In the genomic region with DNA sequence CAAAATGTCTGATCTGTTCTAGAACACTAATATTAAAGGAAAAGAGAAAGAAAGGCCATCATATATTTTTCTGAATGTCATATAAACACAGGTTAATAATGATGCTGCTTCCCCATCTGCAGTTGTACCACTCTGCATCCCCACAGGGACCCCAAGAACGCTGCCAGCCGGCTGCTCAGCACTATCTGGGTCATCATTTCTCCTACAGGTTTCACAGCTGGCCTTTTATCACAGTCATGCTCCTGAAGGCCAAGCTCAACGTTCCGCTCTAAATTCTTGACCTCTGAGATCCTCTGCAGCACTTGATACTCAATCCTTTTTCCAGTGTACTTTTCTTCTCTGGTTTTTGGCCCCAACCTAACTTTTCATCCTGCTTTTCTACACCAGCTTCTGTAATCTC, we compare ENCODE assay signal across 1 cellular context.
TF ChIP-seq lines count a peak whose summit lies in the region.

No MANE protein-coding gene starts in this region.

TF ChIP-seq in HepG2, 621 proteins besides CTCF, POLR2A, EP300 and RAD21:
- TF ChIP-seq, protein P1, sequence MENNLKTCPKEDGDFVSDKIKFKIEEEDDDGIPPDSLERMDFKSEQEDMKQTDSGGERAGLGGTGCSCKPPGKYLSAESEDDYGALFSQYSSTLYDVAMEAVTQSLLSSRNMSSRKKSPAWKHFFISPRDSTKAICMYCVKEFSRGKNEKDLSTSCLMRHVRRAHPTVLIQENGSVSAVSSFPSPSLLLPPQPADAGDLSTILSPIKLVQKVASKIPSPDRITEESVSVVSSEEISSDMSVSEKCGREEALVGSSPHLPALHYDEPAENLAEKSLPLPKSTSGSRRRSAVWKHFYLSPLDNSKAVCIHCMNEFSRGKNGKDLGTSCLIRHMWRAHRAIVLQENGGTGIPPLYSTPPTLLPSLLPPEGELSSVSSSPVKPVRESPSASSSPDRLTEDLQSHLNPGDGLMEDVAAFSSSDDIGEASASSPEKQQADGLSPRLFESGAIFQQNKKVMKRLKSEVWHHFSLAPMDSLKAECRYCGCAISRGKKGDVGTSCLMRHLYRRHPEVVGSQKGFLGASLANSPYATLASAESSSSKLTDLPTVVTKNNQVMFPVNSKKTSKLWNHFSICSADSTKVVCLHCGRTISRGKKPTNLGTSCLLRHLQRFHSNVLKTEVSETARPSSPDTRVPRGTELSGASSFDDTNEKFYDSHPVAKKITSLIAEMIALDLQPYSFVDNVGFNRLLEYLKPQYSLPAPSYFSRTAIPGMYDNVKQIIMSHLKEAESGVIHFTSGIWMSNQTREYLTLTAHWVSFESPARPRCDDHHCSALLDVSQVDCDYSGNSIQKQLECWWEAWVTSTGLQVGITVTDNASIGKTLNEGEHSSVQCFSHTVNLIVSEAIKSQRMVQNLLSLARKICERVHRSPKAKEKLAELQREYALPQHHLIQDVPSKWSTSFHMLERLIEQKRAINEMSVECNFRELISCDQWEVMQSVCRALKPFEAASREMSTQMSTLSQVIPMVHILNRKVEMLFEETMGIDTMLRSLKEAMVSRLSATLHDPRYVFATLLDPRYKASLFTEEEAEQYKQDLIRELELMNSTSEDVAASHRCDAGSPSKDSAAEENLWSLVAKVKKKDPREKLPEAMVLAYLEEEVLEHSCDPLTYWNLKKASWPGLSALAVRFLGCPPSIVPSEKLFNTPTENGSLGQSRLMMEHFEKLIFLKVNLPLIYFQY (CRISPR knock-in tag; IDR thresholded peaks at IDR 0.05; ENCODE audit: borderline replicate concordance), result no peak
- no peak for TF ChIP-seq THYN1 (CRISPR knock-in tag; IDR thresholded peaks at IDR 0.05; ENCODE audit: borderline replicate concordance, low read depth)
- TF ChIP-seq KMT2B (CRISPR knock-in tag; IDR thresholded peaks at IDR 0.05), result no peak
- no peak for TF ChIP-seq NFKBIZ (CRISPR knock-in tag; IDR thresholded peaks at IDR 0.05)
- TF ChIP-seq MBD4 (IDR thresholded peaks at IDR 0.05; ENCODE audit: borderline replicate concordance, low read length), result no peak
- no peak for TF ChIP-seq HOXA3 (CRISPR knock-in tag; IDR thresholded peaks at IDR 0.05)
- no peak for TF ChIP-seq HOXD1 (CRISPR knock-in tag; IDR thresholded peaks at IDR 0.05)
- no peak for TF ChIP-seq SNRNP70 (IDR thresholded peaks at IDR 0.05; ENCODE audit: low read depth, low read length)
- no peak for TF ChIP-seq SOX6 (IDR thresholded peaks at IDR 0.05)
- TF ChIP-seq SOX6 (CRISPR knock-in tag; IDR thresholded peaks at IDR 0.05), result no peak
- TF ChIP-seq, protein P2, sequence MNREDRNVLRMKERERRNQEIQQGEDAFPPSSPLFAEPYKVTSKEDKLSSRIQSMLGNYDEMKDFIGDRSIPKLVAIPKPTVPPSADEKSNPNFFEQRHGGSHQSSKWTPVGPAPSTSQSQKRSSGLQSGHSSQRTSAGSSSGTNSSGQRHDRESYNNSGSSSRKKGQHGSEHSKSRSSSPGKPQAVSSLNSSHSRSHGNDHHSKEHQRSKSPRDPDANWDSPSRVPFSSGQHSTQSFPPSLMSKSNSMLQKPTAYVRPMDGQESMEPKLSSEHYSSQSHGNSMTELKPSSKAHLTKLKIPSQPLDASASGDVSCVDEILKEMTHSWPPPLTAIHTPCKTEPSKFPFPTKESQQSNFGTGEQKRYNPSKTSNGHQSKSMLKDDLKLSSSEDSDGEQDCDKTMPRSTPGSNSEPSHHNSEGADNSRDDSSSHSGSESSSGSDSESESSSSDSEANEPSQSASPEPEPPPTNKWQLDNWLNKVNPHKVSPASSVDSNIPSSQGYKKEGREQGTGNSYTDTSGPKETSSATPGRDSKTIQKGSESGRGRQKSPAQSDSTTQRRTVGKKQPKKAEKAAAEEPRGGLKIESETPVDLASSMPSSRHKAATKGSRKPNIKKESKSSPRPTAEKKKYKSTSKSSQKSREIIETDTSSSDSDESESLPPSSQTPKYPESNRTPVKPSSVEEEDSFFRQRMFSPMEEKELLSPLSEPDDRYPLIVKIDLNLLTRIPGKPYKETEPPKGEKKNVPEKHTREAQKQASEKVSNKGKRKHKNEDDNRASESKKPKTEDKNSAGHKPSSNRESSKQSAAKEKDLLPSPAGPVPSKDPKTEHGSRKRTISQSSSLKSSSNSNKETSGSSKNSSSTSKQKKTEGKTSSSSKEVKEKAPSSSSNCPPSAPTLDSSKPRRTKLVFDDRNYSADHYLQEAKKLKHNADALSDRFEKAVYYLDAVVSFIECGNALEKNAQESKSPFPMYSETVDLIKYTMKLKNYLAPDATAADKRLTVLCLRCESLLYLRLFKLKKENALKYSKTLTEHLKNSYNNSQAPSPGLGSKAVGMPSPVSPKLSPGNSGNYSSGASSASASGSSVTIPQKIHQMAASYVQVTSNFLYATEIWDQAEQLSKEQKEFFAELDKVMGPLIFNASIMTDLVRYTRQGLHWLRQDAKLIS (CRISPR knock-in tag; IDR thresholded peaks at IDR 0.05), result no peak
- TF ChIP-seq TGIF2 (CRISPR knock-in tag; IDR thresholded peaks at IDR 0.05), result no peak
